Comparison of ENCODE assay signal across 13 cellular contexts in the genomic region with DNA sequence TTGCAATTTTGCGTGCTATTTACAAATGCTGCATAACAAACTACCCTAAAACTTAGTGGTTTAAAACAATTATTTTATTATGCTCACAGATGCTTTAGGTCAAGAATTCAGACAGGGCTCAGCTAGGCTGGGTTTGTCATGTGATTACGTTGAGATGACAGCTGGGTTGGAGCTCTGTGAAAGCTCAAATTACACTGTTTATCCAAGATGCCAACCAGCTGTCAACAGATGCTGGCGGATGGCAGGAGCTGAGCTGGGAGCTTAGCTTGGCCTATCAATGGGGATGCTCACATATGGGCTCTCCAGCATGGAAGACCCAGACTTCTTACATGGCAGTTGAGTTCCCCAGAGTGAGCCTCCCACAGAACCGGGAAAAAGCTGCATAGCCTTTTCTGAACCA.
A peak's percentile ranks its signal among the peaks of the same experiment; 100 is the strongest.
DNase-seq lines count a peak whose midpoint lies in the region; ATAC-seq and TF ChIP-seq lines count a peak whose summit lies in the region.
"Had no signal": no experiment of that assay in that cellular context is flagged by ENCODE, and none has a peak within 500 bp of the region (broad histone marks: within the 10 kb centered on the region; RNA-seq: fewer than 3 reads in every experiment).

No MANE protein-coding gene starts in this region.

- CTCF ChIA-PET in IMR-90 (lab: Yijun Ruan, JAX), result no interaction called here
- CTCF ChIA-PET in PC-3 (lab: Charles Lee), result no interaction called here

- H4K20me1 ChIP-seq in IMR-90 (ENCODE audit: insufficient read depth, low read length) (no peaks in the 10 kb centered on the region), PC-3 (ENCODE audit: low read length) (no peaks in the 10 kb centered on the region)

- dilution Hi-C loops in IMR-90 (cut with HindIII; ENCODE audit: low sequenced_read_pairs, unreplicated experiment), result no loop called here

- H3F3A ChIP-seq in PC-3 (ENCODE audit: low read length, unreplicated experiment), result no peaks in the 10 kb centered on the region

- H3K79me2 ChIP-seq in PC-3 (ENCODE audit: low read length), result no peaks in the 10 kb centered on the region

- TF ChIP-seq POLR2A in IMR-90 (IDR thresholded peaks at IDR 0.05; ENCODE audit: low read depth, low read length), result no peak

- no peak for TF ChIP-seq CTCF in IMR-90 (conservative IDR thresholded peaks at IDR 0.05; ENCODE audit: low read depth, low read length)
- TF ChIP-seq CTCF in fibroblast of mammary gland (conservative IDR thresholded peaks at IDR 0.05; ENCODE audit: control insufficient read depth, insufficient read depth, low read depth, low read length), result no peak
- TF ChIP-seq CTCF in PC-3 (conservative IDR thresholded peaks at IDR 0.05; ENCODE audit: low read depth, low read length), result no peak

- no peaks in the 10 kb centered on the region for H3K79me1 ChIP-seq in IMR-90 (ENCODE audit: low read depth in 1 of 2, low read length in 2 of 2)

- H3K9me3 ChIP-seq in IMR-90 (ENCODE audit: control insufficient read depth, insufficient read depth, low read length), result no peaks in the 10 kb centered on the region
- no peaks in the 10 kb centered on the region for H3K9me3 ChIP-seq in PC-3 (ENCODE audit: low read length)
- H3K9me3 ChIP-seq: vagina had no signal

- H3K36me3 ChIP-seq in IMR-90 (ENCODE audit: control insufficient read depth, insufficient read depth, low read length), result no peaks in the 10 kb centered on the region
- no peaks in the 10 kb centered on the region for H3K36me3 ChIP-seq in PC-3 (ENCODE audit: low read depth, low read length)
- H3K36me3 ChIP-seq: vagina had no signal

- H3K56ac ChIP-seq in IMR-90 (ENCODE audit: extremely low read depth, insufficient read depth, low read length), result no peak overlapping the region

- H3K4me2 ChIP-seq in IMR-90 (ENCODE audit: low read depth, low read length) (no peak overlapping the region), PC-3 (ENCODE audit: low read length) (no peak overlapping the region)

- no peak overlapping the region for H4K8ac ChIP-seq in IMR-90 (ENCODE audit: low read depth in 2 of 2, low read length in 2 of 2)

- H3K18ac ChIP-seq in IMR-90 (ENCODE audit: low read depth, low read length), result no peak overlapping the region

- H3K27ac ChIP-seq in IMR-90 (ENCODE audit: insufficient read depth, low read length) (no peak overlapping the region), PC-3 (ENCODE audit: low read length) (no peak overlapping the region)
- H3K27ac ChIP-seq: vagina had no signal

- in situ Hi-C loops in IMR-90 (cut with MboI; ENCODE audit: low sequenced_read_pairs), result no loop called here

- H2AFZ ChIP-seq in IMR-90 (replicated peaks; ENCODE audit: low read length, poor library complexity) (no peak overlapping the region), PC-3 (ENCODE audit: low read length) (no peak overlapping the region)

- H3K14ac ChIP-seq in IMR-90 (replicated peaks; ENCODE audit: low read depth, low read length), result no peak overlapping the region

- H4K5ac ChIP-seq in IMR-90 (ENCODE audit: low read depth, low read length), result no peak overlapping the region

- intact Hi-C loops in IMR-90 (cut with micrococcal nuclease) (no loop called here), PC-3 (cut with micrococcal nuclease) (no loop called here)

- H3K9me2 ChIP-seq in PC-3 (replicated peaks; ENCODE audit: low read length), result no peaks in the 10 kb centered on the region

- H2BK5ac ChIP-seq in IMR-90 (ENCODE audit: low read depth, low read length, poor library complexity, severe bottlenecking), result no peak overlapping the region

- no peak overlapping the region for H2AK5ac ChIP-seq in IMR-90 (ENCODE audit: low read depth, low read length)

- no peak overlapping the region for H3K23ac ChIP-seq in IMR-90 (ENCODE audit: low read depth, low read length)

- no peak overlapping the region for H2BK15ac ChIP-seq in IMR-90 (ENCODE audit: low read depth, low read length)

- DNase-seq in A172 (ENCODE audit: low spot score) (peak; percentile 4), IMR-90 (no peak), NCI-H446 (lab: John Stamatoyannopoulos, UW) (peak; percentile 42 to 81), fibroblast of mammary gland (ENCODE audit: low read depth) (peak; percentile 1), putamen (ENCODE audit: low spot score) (no peak), NOMO-1 treated with DMSO at 0.1 percent for 48 hours (lab: John Stamatoyannopoulos, UW; ENCODE audit: unreplicated experiment) (no peak), PC-3 (no peak)
- DNase-seq: amygdala, H7, midbrain had no signal

- no peak overlapping the region for H2AK9ac ChIP-seq in IMR-90 (replicated peaks; ENCODE audit: low read depth, low read length, poor library complexity)

- H2BK120ac ChIP-seq in IMR-90 (ENCODE audit: low read depth, low read length), result no peak overlapping the region

- H3K9ac ChIP-seq in IMR-90 (ENCODE audit: low read depth, low read length) (no peak overlapping the region), PC-3 (ENCODE audit: low read length) (no peak overlapping the region)

- H2BK20ac ChIP-seq in IMR-90 (ENCODE audit: low read depth, low read length), result no peak overlapping the region

- H4K91ac ChIP-seq in IMR-90 (ENCODE audit: insufficient read depth, low read depth, low read length), result no peak overlapping the region

- H3K4me3 ChIP-seq in IMR-90 (ENCODE audit: insufficient read depth, low read depth, low read length) (no peak overlapping the region), fibroblast of mammary gland (ENCODE audit: control insufficient read depth, low read depth, low read length) (no peak overlapping the region), PC-3 (ENCODE audit: low read length) (no peak overlapping the region)
- H3K4me3 ChIP-seq: vagina had no signal

- POLR2A ChIA-PET in IMR-90 (lab: Charles Lee; ENCODE audit: unreplicated experiment) (no interaction called here), PC-3 (lab: Charles Lee; ENCODE audit: unreplicated experiment) (no interaction called here)

- H3K4ac ChIP-seq in IMR-90 (ENCODE audit: low read depth, low read length), result no peak overlapping the region

- no CpG with 5 or more reads among the region's 4 CpGs for WGBS in IMR-90 (ENCODE audit: extremely low coverage in 2 of 2, insufficient read length in 1 of 2), 2 experiments

- TF ChIP-seq RAD21 in IMR-90 (IDR thresholded peaks at IDR 0.05; ENCODE audit: low read length), result no peak

- no peaks in the 10 kb centered on the region for H3K9me1 ChIP-seq in IMR-90 (ENCODE audit: insufficient read depth, low read length)

- H3K4me1 ChIP-seq in IMR-90 (ENCODE audit: control insufficient read depth, insufficient read depth, low read length) (no peaks in the 10 kb centered on the region), PC-3 (ENCODE audit: insufficient read depth, low read length) (no peaks in the 10 kb centered on the region)
- H3K4me1 ChIP-seq: vagina had no signal

- H3K27me3 ChIP-seq in IMR-90 (ENCODE audit: control insufficient read depth, insufficient read depth, low read length), result no peaks in the 10 kb centered on the region
- H3K27me3 ChIP-seq in PC-3 (ENCODE audit: low read length), result peaks cover 64% of the 10 kb centered on the region
- H3K27me3 ChIP-seq: vagina had no signal

- BruUV-seq in IMR-90 (replicated peaks; lab: Mats Ljungman, UMichigan) (no TSS peak), PC-3 (replicated peaks; lab: Mats Ljungman, UMichigan) (no TSS peak)

- ATAC-seq in IMR-90 (ENCODE audit: low read depth) (peak; percentile 32; the same call in 1 of the 2 replicates), PC-3 (no peak), GM21390 (IDR thresholded peaks at IDR 0.05; ENCODE audit: unreplicated experiment) (no peak)
- ATAC-seq: sciatic nerve had no signal

TF ChIP-seq in IMR-90, 13 proteins besides CTCF, POLR2A, EP300 and RAD21:
- TF ChIP-seq NFE2L2 (IDR thresholded peaks at IDR 0.05; ENCODE audit: low read depth, low read length) (no peak), MAFK (IDR thresholded peaks at IDR 0.05; ENCODE audit: low read depth, low read length) (no peak), RCOR1 (IDR thresholded peaks at IDR 0.05; ENCODE audit: insufficient replicate concordance, low read length) (no peak), RFX5 (IDR thresholded peaks at IDR 0.05; ENCODE audit: low read depth, low read length) (no peak), FOS (IDR thresholded peaks at IDR 0.05; ENCODE audit: low read depth, low read length) (no peak), SMC3 (IDR thresholded peaks at IDR 0.05; ENCODE audit: low read depth, low read length) (no peak), BHLHE40 (IDR thresholded peaks at IDR 0.05; ENCODE audit: low read depth, low read length) (no peak), CEBPB (IDR thresholded peaks at IDR 0.05; ENCODE audit: low read depth, low read length) (no peak), MXI1 (IDR thresholded peaks at IDR 0.05; ENCODE audit: borderline replicate concordance, low read depth, low read length) (no peak), MAZ (IDR thresholded peaks at IDR 0.05; ENCODE audit: borderline replicate concordance, low read depth, low read length) (no peak), CHD1 (IDR thresholded peaks at IDR 0.05; ENCODE audit: low read depth, low read length) (no peak)
- TF ChIP-seq, protein P1, sequence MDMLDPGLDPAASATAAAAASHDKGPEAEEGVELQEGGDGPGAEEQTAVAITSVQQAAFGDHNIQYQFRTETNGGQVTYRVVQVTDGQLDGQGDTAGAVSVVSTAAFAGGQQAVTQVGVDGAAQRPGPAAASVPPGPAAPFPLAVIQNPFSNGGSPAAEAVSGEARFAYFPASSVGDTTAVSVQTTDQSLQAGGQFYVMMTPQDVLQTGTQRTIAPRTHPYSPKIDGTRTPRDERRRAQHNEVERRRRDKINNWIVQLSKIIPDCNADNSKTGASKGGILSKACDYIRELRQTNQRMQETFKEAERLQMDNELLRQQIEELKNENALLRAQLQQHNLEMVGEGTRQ (IDR thresholded peaks at IDR 0.05; ENCODE audit: low read depth, low read length), result no peak

Comparison
In these comparisons a context has a peak if more than half of its experiments do, and no peak if none do; other contexts are left out.
1. DNase-seq: peak in A172 (single experiment), NCI-H446 (2 of 2) and fibroblast of mammary gland (single experiment); none in IMR-90 (single experiment), putamen (single experiment), NOMO-1 treated with DMSO at 0.1 percent for 48 hours (single experiment) and PC-3 (single experiment).